8 cellular contexts compared by ENCODE assay signal in the genomic region with DNA sequence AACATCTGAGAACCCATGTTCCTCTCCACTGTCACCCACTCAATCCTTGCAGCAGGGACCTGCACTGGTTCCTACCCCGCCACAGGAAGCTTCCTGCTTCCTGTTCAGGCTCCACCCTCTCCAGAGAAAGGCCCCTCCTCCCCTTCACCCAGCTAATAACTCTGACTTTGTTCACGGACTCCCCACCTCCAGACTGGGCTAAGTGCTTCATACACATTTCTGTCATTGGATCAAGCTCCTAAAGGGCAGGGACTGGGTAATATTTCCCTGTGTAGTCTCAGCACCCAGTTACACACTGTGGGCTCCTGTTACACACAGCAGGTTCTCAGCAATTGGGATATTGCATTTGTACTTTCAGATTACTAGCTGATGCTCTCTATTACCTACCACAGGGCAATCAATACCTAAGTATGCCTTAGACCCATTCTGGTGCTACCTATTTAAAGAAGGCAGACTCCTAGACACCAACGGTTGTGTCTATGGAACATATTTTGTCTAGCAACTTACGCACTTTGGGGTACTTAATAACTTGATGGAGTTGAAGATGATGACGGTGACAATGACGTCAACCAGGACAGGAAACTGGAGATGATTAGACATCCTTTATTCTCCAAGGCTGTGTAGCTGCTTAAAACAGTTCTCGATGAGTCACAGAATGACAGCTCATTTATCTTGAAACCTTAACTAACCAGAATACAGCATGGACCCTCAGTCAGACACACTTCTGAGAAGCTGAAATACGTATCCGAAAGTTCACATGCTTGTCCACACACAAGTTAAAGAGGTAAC. TPM values are rescaled to one million over a fixed set of nuclear protein-coding genes. Genes with fewer than 3 reads are reported as not detected.
A peak's percentile ranks its signal among the peaks of the same experiment; 100 is the strongest.
DNase-seq lines count a peak whose midpoint lies in the region; ATAC-seq and TF ChIP-seq lines count a peak whose summit lies in the region.

No MANE protein-coding gene starts in this region.

- no peaks in the 10 kb centered on the region for H3K27me3 Mint-ChIP-seq in activated T-helper 2 cell treated with anti-CD3 and anti-CD28 coated beads, Interferon-gamma antibody, Interleukin-2, Interleukin-4, amounts not matched to agents 10 μg/mL and 5 μg/mL and 100 μg/mL, durations not matched to agents 14 hours and 24 hours and 36 hours (ENCODE audit: low read depth)

- POLR2A ChIA-PET in PC-9 (lab: Charles Lee; ENCODE audit: unreplicated experiment), result interaction anchor here (0.6 to 1.3 kb wide), 10 partner anchors 31 to 172 kb away, joined by 3 to 7 read pairs (median 4); no protein-coding TSS in a partner anchor

- no peaks in the 10 kb centered on the region for H3K27me3 ChIP-seq in PC-9 (ENCODE audit: insufficient read depth, low read depth)

- H3K4me3 Mint-ChIP-seq in activated T-helper 2 cell treated with anti-CD3 and anti-CD28 coated beads, Interferon-gamma antibody, Interleukin-2, Interleukin-4, amounts not matched to agents 10 μg/mL and 5 μg/mL and 100 μg/mL, durations not matched to agents 14 hours and 24 hours and 36 hours (ENCODE audit: low read depth), result peak overlapping the region; percentile 86

- peaks cover 98% of the 10 kb centered on the region for H3K4me1 ChIP-seq in PC-9 (replicated peaks; ENCODE audit: insufficient read depth)

- peak overlapping the region; percentile 80 for H3K4me2 ChIP-seq in PC-9

- H3K9me3 Mint-ChIP-seq in activated T-helper 2 cell treated with anti-CD3 and anti-CD28 coated beads, Interferon-gamma antibody, Interleukin-2, Interleukin-4, amounts not matched to agents 10 μg/mL and 5 μg/mL and 100 μg/mL, durations not matched to agents 14 hours and 24 hours and 36 hours, result no peaks in the 10 kb centered on the region

- peaks cover 88% of the 10 kb centered on the region for H3K79me2 ChIP-seq in PC-9 (ENCODE audit: low read depth)

- H3K36me3 Mint-ChIP-seq in activated T-helper 2 cell treated with anti-CD3 and anti-CD28 coated beads, Interferon-gamma antibody, Interleukin-2, Interleukin-4, amounts not matched to agents 10 μg/mL and 5 μg/mL and 100 μg/mL, durations not matched to agents 14 hours and 24 hours and 36 hours (ENCODE audit: low read depth), result no peaks in the 10 kb centered on the region

- no TSS peak for BruUV-seq in PC-9 (replicated peaks; lab: Mats Ljungman, UMichigan)

- H3K27ac Mint-ChIP-seq in activated T-helper 2 cell treated with anti-CD3 and anti-CD28 coated beads, Interferon-gamma antibody, Interleukin-2, Interleukin-4, amounts not matched to agents 10 μg/mL and 5 μg/mL and 100 μg/mL, durations not matched to agents 14 hours and 24 hours and 36 hours, result peak overlapping the region; percentile 99

- TF ChIP-seq CTCF in PC-9 (conservative IDR thresholded peaks at IDR 0.05), result no peak

- no peaks in the 10 kb centered on the region for H4K20me1 ChIP-seq in PC-9 (ENCODE audit: insufficient read depth)

- DNase-seq in PC-9 (peak; percentile 46 to 68), glomerular endothelial cell (ENCODE audit: extremely low read depth, low read depth, low spot score) (peak; percentile 99), sciatic nerve (ENCODE audit: low spot score) (no peak), DMS 273 treated with DMSO at 0.1 percent for 48 hours (lab: John Stamatoyannopoulos, UW) (no peak), DMS 273 (lab: John Stamatoyannopoulos, UW; ENCODE audit: unreplicated experiment) (no peak)
- peak; percentile 61 for DNase-seq in activated T-helper 2 cell treated with anti-CD3 and anti-CD28 coated beads, Interferon-gamma antibody, Interleukin-2, Interleukin-4, amounts not matched to agents 10 μg/mL and 5 μg/mL and 100 μg/mL, durations not matched to agents 14 hours and 24 hours and 36 hours (ENCODE audit: low spot score)

- no peak overlapping the region for H2AFZ ChIP-seq in PC-9

- peaks cover 54% of the 10 kb centered on the region for H3F3A ChIP-seq in PC-9 (ENCODE audit: insufficient read depth, low read depth)

- H3K9me2 ChIP-seq in PC-9 (ENCODE audit: insufficient read depth), result no peaks in the 10 kb centered on the region

- ATAC-seq in GM21619 (IDR thresholded peaks at IDR 0.05; ENCODE audit: unreplicated experiment) (peak; percentile 51), sciatic nerve (peak; percentile 23), GM18520 (IDR thresholded peaks at IDR 0.05; ENCODE audit: unreplicated experiment) (no peak)

- no peaks in the 10 kb centered on the region for H3K36me3 ChIP-seq in PC-9 (ENCODE audit: low read depth)

- H3K9me3 ChIP-seq in PC-9 (ENCODE audit: insufficient read depth, low read depth), result no peaks in the 10 kb centered on the region

- intact Hi-C loops in PC-9 (cut with micrococcal nuclease; ENCODE audit: unreplicated experiment) (loop anchor here (2.0 kb wide), 3 partner anchors 47 to 157 kb away; no protein-coding TSS in a partner anchor), sciatic nerve (cut with DNase I) (no loop called here)
- intact Hi-C loops in activated T-helper 2 cell treated with anti-CD3 and anti-CD28 coated beads, Interferon-gamma antibody, Interleukin-2, Interleukin-4, amounts not matched to agents 10 μg/mL and 5 μg/mL and 100 μg/mL, durations not matched to agents 14 hours and 24 hours and 36 hours (cut with micrococcal nuclease), result loop anchor here (1.0 to 10.0 kb wide), 7 partner anchors 7 to 641 kb away; a partner anchor contains a TSS

- no peak overlapping the region; the same call in 1 of the 2 replicates for H3K4me3 ChIP-seq in PC-9

- CTCF ChIA-PET in PC-9 (lab: Charles Lee), result interaction anchor here (1.1 kb wide), 1 partner anchor 37 kb away, joined by 3 read pairs; no protein-coding TSS in a partner anchor

- peak overlapping the region; percentile 99 for H3K27ac ChIP-seq in PC-9

- H3K4me1 Mint-ChIP-seq in activated T-helper 2 cell treated with anti-CD3 and anti-CD28 coated beads, Interferon-gamma antibody, Interleukin-2, Interleukin-4, amounts not matched to agents 10 μg/mL and 5 μg/mL and 100 μg/mL, durations not matched to agents 14 hours and 24 hours and 36 hours (ENCODE audit: low read depth), result peaks cover 82% of the 10 kb centered on the region

RNA-seq across cellular contexts. Expression of a gene that starts 58.1 kb away (rescaled TPM):
- total RNA-seq in PC-9 (2021) (10.5 and 15.2 TPM in 2 replicates), glomerular endothelial cell (14.2 and 18.7 TPM in 2 replicates), sciatic nerve (11.0 TPM)
- total RNA-seq in activated T-helper 2 cell treated with anti-CD3 and anti-CD28 coated beads, Interferon-gamma antibody, Interleukin-2, Interleukin-4, amounts not matched to agents 10 μg/mL and 5 μg/mL and 100 μg/mL, durations not matched to agents 14 hours and 24 hours and 36 hours, result 3.0 and 3.3 TPM in 2 replicates

Comparison
In these comparisons a context has a peak if more than half of its experiments do, and no peak if none do; other contexts are left out.
1. DNase-seq: peak in PC-9 (2 of 2), activated T-helper 2 cell treated with anti-CD3 and anti-CD28 coated beads, Interferon-gamma antibody, Interleukin-2, Interleukin-4, amounts not matched to agents 10 μg/mL and 5 μg/mL and 100 μg/mL, durations not matched to agents 14 hours and 24 hours and 36 hours (single experiment) and glomerular endothelial cell (single experiment); none in sciatic nerve (single experiment), DMS 273 treated with DMSO at 0.1 percent for 48 hours (single experiment) and DMS 273 (single experiment).